Comparison of ENCODE assay signal across 1 cellular context in genomic region chr21:38261851-38262250, GRCh38.
A peak's percentile ranks its signal among the peaks of the same experiment; 100 is the strongest.
TF ChIP-seq lines count a peak whose summit lies in the region.

No MANE protein-coding gene starts in this region.

TF ChIP-seq in endothelial cell of umbilical vein, 7 proteins besides CTCF, POLR2A, EP300 and RAD21:
- no peak for TF ChIP-seq EZH2 (IDR thresholded peaks at IDR 0.05; ENCODE audit: borderline replicate concordance, low read depth, low read length, severe bottlenecking)
- TF ChIP-seq JUN (IDR thresholded peaks at IDR 0.05; ENCODE audit: borderline replicate concordance, insufficient read depth, insufficient read length, low read depth): no peak
- peak; percentile 23 for TF ChIP-seq GATA2 (IDR thresholded peaks at IDR 0.05; ENCODE audit: insufficient read depth, insufficient read length, low read depth, low read length)
TF ChIP-seq in endothelial cell of umbilical vein: peak in this region for 1.
